ENCODE assay signal across 23 cellular contexts in genomic region chr2:221423212-221423804, GRCh38.
DNase-seq lines count a peak whose midpoint lies in the region; ATAC-seq, FAIRE-seq and TF ChIP-seq lines count a peak whose summit lies in the region.
"Had no signal": no experiment of that assay in that cellular context is flagged by ENCODE, and none has a peak within 500 bp of the region (broad histone marks: within the 10 kb centered on the region; RNA-seq: fewer than 3 reads in every experiment).

No MANE protein-coding gene starts in this region.

- dilution Hi-C loops in endothelial cell of umbilical vein (cut with MboI; ENCODE audit: extremely low pct_ligation_motif_present, low sequenced_read_pairs): no loop called here

- H3K27me3 Mint-ChIP-seq in memory B cell: no peaks in the 10 kb centered on the region
- H3K27me3 Mint-ChIP-seq: activated T-cell treated with anti-CD3 and anti-CD28 coated beads, Interleukin-2, amount 50 U/mL, for 24 hours; effector memory CD8-positive, alpha-beta T cell; progenitor cell of endocrine pancreas had no signal

- H3K4me2 ChIP-seq in PC-9 (peak overlapping the region; percentile 14), endothelial cell of umbilical vein (ENCODE audit: insufficient read depth, low read length) (peak overlapping the region; percentile 77)

- DNase-seq in HT1080 (ENCODE audit: low read depth): peak; percentile 17
- peak in 1 of 2 experiments; percentile 75 for DNase-seq in PC-9
- DNase-seq in endothelial cell of umbilical vein (ENCODE audit: low read depth, low spot score): peak; percentile 97
- no peak for DNase-seq in memory B cell (ENCODE audit: low spot score in 2 of 2)
- DNase-seq in aorta: no peak
- DNase-seq: activated CD4-positive, CD25-positive, alpha-beta regulatory T cell; activated CD8-positive, alpha-beta T cell treated with anti-CD3 and anti-CD28 coated beads, Interleukin-2, amount 10 ng/mL, durations not matched to agents 7 days and 5 days; activated naive CD4-positive, alpha-beta T cell treated with Interleukin-2 at 50 U/mL for 16 hours; activated T-cell treated with anti-CD3 and anti-CD28 coated beads, Interleukin-2, amount 50 U/mL, for 24 hours; CD8-positive, alpha-beta T cell; DMS153; effector memory CD8-positive, alpha-beta T cell; NCI-H1436 treated with DMSO at 0.1 percent for 48 hours; NCI-H524; uterus had no signal

- BruUV-seq in PC-9 (replicated peaks; lab: Mats Ljungman, UMichigan) (no TSS peak), endothelial cell of umbilical vein (replicated peaks; lab: Mats Ljungman, UMichigan) (no TSS peak)

- no peak for TF ChIP-seq CTCF in PC-9 (conservative IDR thresholded peaks at IDR 0.05)
- TF ChIP-seq CTCF in endothelial cell of umbilical vein (IDR thresholded peaks at IDR 0.05; ENCODE audit: extremely low read depth in 1 of 2, insufficient read depth in 1 of 2, low read depth in 1 of 2, low read length in 2 of 2): no peak

- FAIRE-seq in endothelial cell of umbilical vein (lab: Jason Lieb, UNC): peak; percentile 94
- FAIRE-seq: G401.6, H54 had no signal

- H3K4me3 ChIP-seq in PC-9: no peak overlapping the region
- peak overlapping the region in 1 of 3 experiments; percentile 1 for H3K4me3 ChIP-seq in endothelial cell of umbilical vein (replicated peaks in 1 of 3; ENCODE audit: insufficient read depth in 1 of 3, low read depth in 1 of 3, low read length in 3 of 3)
- no peak overlapping the region for H3K4me3 ChIP-seq in aorta (ENCODE audit: low read length in 2 of 2)
- H3K4me3 ChIP-seq: uterus had no signal

- H3K9ac ChIP-seq in endothelial cell of umbilical vein (replicated peaks; ENCODE audit: extremely low read depth, insufficient read depth, low read length): peak overlapping the region; percentile 56

- H3K36me3 ChIP-seq in PC-9 (ENCODE audit: low read depth): 0 out of 2 replicates have a peak, but pooled peaks cover 3% of the 10 kb centered on the region
- peaks cover 0 to 11% of the 10 kb centered on the region in 2 experiments for H3K36me3 ChIP-seq in endothelial cell of umbilical vein (ENCODE audit: control insufficient read depth in 2 of 2, extremely low read depth in 1 of 2, insufficient read depth in 2 of 2, low read length in 2 of 2)
- H3K36me3 ChIP-seq in aorta (ENCODE audit: control insufficient read depth in 1 of 2, insufficient read depth in 2 of 2, low read length in 1 of 2): peaks cover 4 to 5% of the 10 kb centered on the region in 2 donors
- H3K36me3 ChIP-seq: uterus had no signal

- no peaks in the 10 kb centered on the region for H3K9me1 ChIP-seq in endothelial cell of umbilical vein (replicated peaks; ENCODE audit: control insufficient read depth, extremely low read depth, insufficient read depth, low read length)

- H3K27ac ChIP-seq in PC-9 (no peak overlapping the region), endothelial cell of umbilical vein (ENCODE audit: insufficient read depth, low read depth, low read length) (peak overlapping the region; percentile 82), aorta (ENCODE audit: low read depth in 1 of 2, low read length in 2 of 2) (no peak overlapping the region)
- H3K27ac ChIP-seq: HL-60, RWPE1, uterus had no signal

- no peaks in the 10 kb centered on the region for H4K20me1 ChIP-seq in PC-9 (ENCODE audit: insufficient read depth)
- no peaks in the 10 kb centered on the region for H4K20me1 ChIP-seq in endothelial cell of umbilical vein (replicated peaks; ENCODE audit: control insufficient read depth, extremely low read depth, insufficient read depth, low read length)

- no peak for ATAC-seq in memory B cell (ENCODE audit: low read depth)
- ATAC-seq in HG03521 (IDR thresholded peaks at IDR 0.05; ENCODE audit: unreplicated experiment): no peak
- no peak for ATAC-seq in HG03342 (IDR thresholded peaks at IDR 0.05; ENCODE audit: unreplicated experiment)
- no peak for ATAC-seq in aorta (ENCODE audit: low FRiP score)
- ATAC-seq: activated CD8-positive, alpha-beta T cell treated with anti-CD3 and anti-CD28 coated beads, Interleukin-2, amount 10 ng/mL, durations not matched to agents 7 days and 5 days; CD8-positive, alpha-beta T cell; effector memory CD8-positive, alpha-beta T cell had no signal

- no peak for TF ChIP-seq POLR2A in endothelial cell of umbilical vein (IDR thresholded peaks at IDR 0.05; ENCODE audit: low read depth, low read length)

- H3K9me3 ChIP-seq in PC-9 (ENCODE audit: insufficient read depth, low read depth) (no peaks in the 10 kb centered on the region), endothelial cell of umbilical vein (replicated peaks; ENCODE audit: control insufficient read depth, insufficient read depth, low read length) (no peaks in the 10 kb centered on the region), aorta (ENCODE audit: control insufficient read depth, low read length) (no peaks in the 10 kb centered on the region)
- H3K9me3 ChIP-seq: uterus had no signal

- H3K27ac Mint-ChIP-seq in memory B cell: peak overlapping the region; percentile 83
- H3K27ac Mint-ChIP-seq: activated CD8-positive, alpha-beta T cell treated with anti-CD3 and anti-CD28 coated beads, Interleukin-2, amount 10 ng/mL, durations not matched to agents 7 days and 5 days; activated T-cell treated with anti-CD3 and anti-CD28 coated beads, Interleukin-2, amount 50 U/mL, for 24 hours; CD8-positive, alpha-beta T cell; progenitor cell of endocrine pancreas had no signal

- H3K27me3 ChIP-seq in PC-9 (ENCODE audit: insufficient read depth, low read depth): no peaks in the 10 kb centered on the region
- H3K27me3 ChIP-seq in endothelial cell of umbilical vein (ENCODE audit: control insufficient read depth in 2 of 2, insufficient read depth in 2 of 2, low read length in 2 of 2): no peaks in the 10 kb centered on the region
- H3K27me3 ChIP-seq in aorta (ENCODE audit: control insufficient read depth in 1 of 2, insufficient read depth in 2 of 2, low read length in 1 of 2): no peaks in the 10 kb centered on the region
- H3K27me3 ChIP-seq: uterus had no signal

- intact Hi-C loops in PC-9 (cut with micrococcal nuclease; ENCODE audit: unreplicated experiment): no loop called here
- intact Hi-C loops in endothelial cell of umbilical vein (cut with micrococcal nuclease): loop anchor here (1.0 to 2.0 kb wide), 8 partner anchors 21 to 355 kb away; no protein-coding TSS in a partner anchor
- intact Hi-C loops in aorta (cut with DNase I): no loop called here

- CTCF ChIA-PET in PC-9 (lab: Charles Lee): no interaction called here
- CTCF ChIA-PET in endothelial cell of umbilical vein (lab: Charles Lee): interaction anchor here (0.7 to 1.2 kb wide), 4 partner anchors 11 to 187 kb away, joined by 3 to 8 read pairs (median 6); no protein-coding TSS in a partner anchor

- peaks cover 4% of the 10 kb centered on the region; the same call in 1 of the 2 replicates for H3F3A ChIP-seq in PC-9 (ENCODE audit: insufficient read depth, low read depth)

- H2AFZ ChIP-seq in PC-9 (no peak overlapping the region), endothelial cell of umbilical vein (ENCODE audit: low read depth, low read length) (peak overlapping the region; percentile 34)

- POLR2A ChIA-PET in PC-9 (lab: Charles Lee; ENCODE audit: unreplicated experiment): interaction anchor here (0.6 kb wide), 1 partner anchor 36 kb away, joined by 3 read pairs; no protein-coding TSS in a partner anchor
- POLR2A ChIA-PET in endothelial cell of umbilical vein (lab: Charles Lee): no interaction called here

- 6 to 24% methylated on average over 3 of the region's 3 CpGs for WGBS in aorta, 2 donors

- no peak overlapping the region for H3K4me3 Mint-ChIP-seq in memory B cell
- H3K4me3 Mint-ChIP-seq: activated CD8-positive, alpha-beta T cell treated with anti-CD3 and anti-CD28 coated beads, Interleukin-2, amount 10 ng/mL, durations not matched to agents 7 days and 5 days; activated T-cell treated with anti-CD3 and anti-CD28 coated beads, Interleukin-2, amount 50 U/mL, for 24 hours; CD8-positive, alpha-beta T cell; effector memory CD8-positive, alpha-beta T cell; neural crest cell had no signal

- H3K79me2 ChIP-seq in PC-9 (ENCODE audit: low read depth): no peaks in the 10 kb centered on the region
- peaks cover 2% of the 10 kb centered on the region for H3K79me2 ChIP-seq in endothelial cell of umbilical vein (ENCODE audit: control insufficient read depth, insufficient read depth, low read length)

- H3K9me3 Mint-ChIP-seq in memory B cell: no peaks in the 10 kb centered on the region
- H3K9me3 Mint-ChIP-seq: CD8-positive, alpha-beta T cell; effector memory CD8-positive, alpha-beta T cell; neural crest cell had no signal

- H3K9me2 ChIP-seq in PC-9 (ENCODE audit: insufficient read depth): no peaks in the 10 kb centered on the region

- peaks cover 11% of the 10 kb centered on the region for H3K4me1 Mint-ChIP-seq in memory B cell

- H3K4me1 ChIP-seq in PC-9 (replicated peaks; ENCODE audit: insufficient read depth): peaks cover 13% of the 10 kb centered on the region
- peaks cover 35% of the 10 kb centered on the region for H3K4me1 ChIP-seq in endothelial cell of umbilical vein (ENCODE audit: control insufficient read depth, extremely low read depth, insufficient read depth, low read length)
- no peaks in the 10 kb centered on the region for H3K4me1 ChIP-seq in aorta (ENCODE audit: control insufficient read depth in 1 of 2, insufficient read depth in 2 of 2, low read length in 2 of 2)
- H3K4me1 ChIP-seq: uterus had no signal

- peaks cover 11% of the 10 kb centered on the region for H3K36me3 Mint-ChIP-seq in memory B cell

TF ChIP-seq in endothelial cell of umbilical vein, 7 proteins besides CTCF, POLR2A, EP300 and RAD21:
- TF ChIP-seq GATA2 (IDR thresholded peaks at IDR 0.05; ENCODE audit: insufficient read depth, insufficient read length, low read depth, low read length): peak; percentile 38
- TF ChIP-seq FOS (IDR thresholded peaks at IDR 0.05; ENCODE audit: borderline replicate concordance, insufficient read depth, low read length): peak; percentile 47
- no peak for TF ChIP-seq MYC (IDR thresholded peaks at IDR 0.05; ENCODE audit: low read depth, low read length)
- peak; percentile 73 for TF ChIP-seq JUN (IDR thresholded peaks at IDR 0.05; ENCODE audit: borderline replicate concordance, insufficient read depth, insufficient read length, low read depth)
- no peak for TF ChIP-seq MAX (IDR thresholded peaks at IDR 0.05; ENCODE audit: insufficient read depth, insufficient read length)
- TF ChIP-seq EZH2 (IDR thresholded peaks at IDR 0.05; ENCODE audit: borderline replicate concordance, low read depth, low read length, severe bottlenecking): no peak

Comparison
In these comparisons a context has a peak if more than half of its experiments do, and no peak if none do; other contexts are left out.
1. DNase-seq: peak in HT1080 (single experiment) and endothelial cell of umbilical vein (single experiment); none in memory B cell (0 of 2) and aorta (0 of 2).